Comparison of ENCODE assay signal across 15 cellular contexts in genomic region chr3:98798820-98799219, GRCh38.
"Had no signal": no experiment of that assay in that cellular context is flagged by ENCODE, and none has a peak within 500 bp of the region (broad histone marks: within the 10 kb centered on the region; RNA-seq: fewer than 3 reads in every experiment).

No MANE protein-coding gene starts in this region.

- H3K27ac Mint-ChIP-seq: activated naive CD8-positive, alpha-beta T cell; mesothelial cell of epicardium; neural progenitor cell; stimulated activated effector memory CD8-positive, alpha-beta T cell treated with anti-CD3 and anti-CD28 coated beads, Interleukin-12 subunit alpha, Interleukin-12 subunit beta, amount 100 ng/mL, for 72 hours had no signal

- H3K4me3 Mint-ChIP-seq: activated naive CD8-positive, alpha-beta T cell; activated T-cell treated with anti-CD3 and anti-CD28 coated beads, Interleukin-2, amount 50 U/mL, for 4 hours; mesothelial cell of epicardium; neural progenitor cell; stimulated activated effector memory CD8-positive, alpha-beta T cell treated with anti-CD3 and anti-CD28 coated beads, Interleukin-12 subunit alpha, Interleukin-12 subunit beta, amount 100 ng/mL, for 72 hours had no signal

- H3K4me1 ChIP-seq: neural progenitor cell, parathyroid adenoma, tibial nerve had no signal

- ATAC-seq: activated T-cell treated with anti-CD3 and anti-CD28 coated beads, Interleukin-2, amount 50 U/mL, for 4 hours; stimulated activated effector memory CD8-positive, alpha-beta T cell treated with anti-CD3 and anti-CD28 coated beads, Interleukin-12 subunit alpha, Interleukin-12 subunit beta, amount 100 ng/mL, for 72 hours had no signal

- H3K36me3 Mint-ChIP-seq: activated naive CD8-positive, alpha-beta T cell; stimulated activated effector memory CD8-positive, alpha-beta T cell treated with anti-CD3 and anti-CD28 coated beads, Interleukin-12 subunit alpha, Interleukin-12 subunit beta, amount 100 ng/mL, for 72 hours had no signal

- H2AFZ ChIP-seq: neural progenitor cell, parathyroid adenoma had no signal

- DNase-seq: activated CD4-positive, alpha-beta T cell treated with anti-CD3 and anti-CD28 coated beads for 1 hour; activated CD4-positive, alpha-beta T cell treated with anti-CD3 and anti-CD28 coated beads, Interleukin-2, amount 50 U/mL, for 48 hours; activated gamma-delta T cell; activated T-cell treated with anti-CD3 and anti-CD28 coated beads, Interleukin-2, amount 50 U/mL, for 4 hours; brain microvascular endothelial cell; esophagus squamous epithelium; foreskin fibroblast; islet precursor cell; T-helper 2 cell had no signal

- H3K9me3 ChIP-seq: esophagus squamous epithelium, tibial nerve had no signal

- H3K9me3 Mint-ChIP-seq: activated T-cell treated with anti-CD3 and anti-CD28 coated beads, Interleukin-2, amount 50 U/mL, for 4 hours; mesothelial cell of epicardium; stimulated activated effector memory CD8-positive, alpha-beta T cell treated with anti-CD3 and anti-CD28 coated beads, Interleukin-12 subunit alpha, Interleukin-12 subunit beta, amount 100 ng/mL, for 72 hours had no signal

- H3K27me3 Mint-ChIP-seq: activated naive CD8-positive, alpha-beta T cell had no signal

- H3K79me2 ChIP-seq: parathyroid adenoma had no signal

- H3K9ac ChIP-seq: neural progenitor cell, parathyroid adenoma had no signal

- H3K4me1 Mint-ChIP-seq: mesothelial cell of epicardium; neural progenitor cell; stimulated activated effector memory CD8-positive, alpha-beta T cell treated with anti-CD3 and anti-CD28 coated beads, Interleukin-12 subunit alpha, Interleukin-12 subunit beta, amount 100 ng/mL, for 72 hours had no signal

- H3K4me3 ChIP-seq: esophagus squamous epithelium, neural progenitor cell, tibial nerve had no signal

- H3K27me3 ChIP-seq: brain microvascular endothelial cell, esophagus squamous epithelium, neural progenitor cell, tibial nerve had no signal

- H3K27ac ChIP-seq: brain microvascular endothelial cell, esophagus squamous epithelium, neural progenitor cell, parathyroid adenoma had no signal

- H3K4me2 ChIP-seq: neural progenitor cell had no signal

- H3K36me3 ChIP-seq: neural progenitor cell had no signal
